ENCODE assay signal across 1 cellular context in the genomic region with DNA sequence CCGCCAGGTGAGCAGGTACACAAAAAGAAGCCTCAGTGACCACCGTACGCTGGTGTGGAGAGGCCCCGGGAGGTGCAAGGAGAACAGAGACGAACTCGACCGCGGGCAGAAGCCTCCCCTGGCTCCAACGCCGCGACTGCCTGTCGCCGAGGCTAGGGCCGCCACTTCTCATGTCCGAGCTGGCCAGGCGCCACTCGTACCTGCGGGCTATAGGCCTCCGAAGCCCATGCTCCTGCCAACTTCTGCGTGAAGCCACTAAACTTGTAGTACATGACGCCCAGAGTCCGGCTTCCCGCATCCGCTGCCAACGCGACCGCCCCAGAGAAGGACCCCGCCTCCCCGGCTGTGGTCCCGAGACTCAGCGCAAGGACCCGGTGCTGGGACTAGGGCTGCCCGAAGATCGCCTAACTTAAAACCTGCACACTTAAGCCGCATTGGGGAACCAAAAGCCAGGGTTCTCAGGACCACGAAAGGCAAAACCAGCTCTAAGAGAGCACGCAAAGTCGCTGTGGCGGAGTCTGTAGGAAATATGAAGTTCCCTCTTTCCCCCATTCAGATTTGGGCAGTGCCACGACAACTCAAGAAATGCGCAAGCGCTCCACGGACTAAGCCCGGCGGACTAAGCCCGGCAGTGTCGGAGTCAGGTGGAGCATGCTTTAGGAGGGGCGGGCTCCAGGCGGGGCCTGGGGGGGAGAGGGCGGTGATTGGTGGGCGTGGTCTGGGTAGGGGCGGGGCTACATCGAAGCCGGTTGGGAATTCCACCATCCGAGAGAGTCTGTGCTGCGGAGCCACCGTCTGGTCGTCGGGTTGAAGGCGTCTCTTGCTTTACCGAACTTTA.
TF ChIP-seq lines count a peak whose summit lies in the region.

A gene with protein sequence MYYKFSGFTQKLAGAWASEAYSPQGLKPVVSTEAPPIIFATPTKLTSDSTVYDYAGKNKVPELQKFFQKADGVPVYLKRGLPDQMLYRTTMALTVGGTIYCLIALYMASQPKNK (minus strand): TSS at position 328 of the 838 bp plus-strand sequence. CDS start 56 bp downstream, at position 272.

TF ChIP-seq in K562, 482 proteins besides CTCF, POLR2A, EP300 and RAD21 (continued from another document and continues in another):
- TF ChIP-seq KLF6 (CRISPR knock-in tag; IDR thresholded peaks at IDR 0.05; ENCODE audit: borderline replicate concordance) (no peak), RB1 (IDR thresholded peaks at IDR 0.05; ENCODE audit: low read depth) (peak; percentile 85), KAT7 (CRISPR knock-in tag; IDR thresholded peaks at IDR 0.05; ENCODE audit: borderline replicate concordance) (peak; percentile 67; the same call in 1 of the 2 replicates), CHD7 (IDR thresholded peaks at IDR 0.05; ENCODE audit: low read depth, low read length) (no peak), ZKSCAN1 (IDR thresholded peaks at IDR 0.05; ENCODE audit: low read depth, low read length) (no peak), NFIC (IDR thresholded peaks at IDR 0.05) (peak; percentile 17; the same call in 1 of the 2 replicates), HNRNPK (IDR thresholded peaks at IDR 0.05; ENCODE audit: low read depth, low read length, poor library complexity, severe bottlenecking) (no peak), SRSF1 (IDR thresholded peaks at IDR 0.05; ENCODE audit: low read depth, low read length) (no peak), NR2C2 (CRISPR knock-in tag; IDR thresholded peaks at IDR 0.05) (peak; percentile 40; the same call in 1 of the 2 replicates), NR2C2 (tag; IDR thresholded peaks at IDR 0.05) (peak; percentile 30; the same call in 1 of the 2 replicates), NFRKB (IDR thresholded peaks at IDR 0.05; ENCODE audit: low read depth) (0 out of 2 replicates have a peak, but pooled peaks have one; percentile 34), MTA3 (IDR thresholded peaks at IDR 0.05; ENCODE audit: borderline replicate concordance) (peak; percentile 22; the same call in 1 of the 2 replicates), ZKSCAN3 (CRISPR knock-in tag; IDR thresholded peaks at IDR 0.05) (no peak), RBBP5 (IDR thresholded peaks at IDR 0.05; ENCODE audit: borderline replicate concordance, insufficient read depth, low read length, poor library complexity, severe bottlenecking) (peak; percentile 94), ZNF707 (CRISPR knock-in tag; conservative IDR thresholded peaks at IDR 0.05) (no peak), KDM2B (CRISPR knock-in tag; IDR thresholded peaks at IDR 0.05) (no peak), ZNF778 (CRISPR knock-in tag; IDR thresholded peaks at IDR 0.05) (no peak), JUND (IDR thresholded peaks at IDR 0.05; ENCODE audit: borderline replicate concordance, low read depth, low read length) (peak; percentile 20; the same call in 1 of the 2 replicates), JUND (tag; IDR thresholded peaks at IDR 0.05; ENCODE audit: borderline replicate concordance, low read depth, low read length) (peak; percentile 16; the same call in 1 of the 3 replicates), ARNT (IDR thresholded peaks at IDR 0.05) (0 out of 4 replicates have a peak, but pooled peaks of 1 of the 2 experiments have one; percentile 50), NCOA2 (IDR thresholded peaks at IDR 0.05; ENCODE audit: partially characterized antibody in 2 of 2) (peak in 1 of 2 experiments; percentile 98), ZNF551 (CRISPR knock-in tag; IDR thresholded peaks at IDR 0.05) (no peak), ZNF76 (CRISPR knock-in tag; IDR thresholded peaks at IDR 0.05; ENCODE audit: borderline replicate concordance) (no peak), ZNF431 (CRISPR knock-in tag; IDR thresholded peaks at IDR 0.05) (no peak), ZBTB7A (IDR thresholded peaks at IDR 0.05; ENCODE audit: borderline replicate concordance, control insufficient read depth, low read depth, low read length) (peak; percentile 41; the same call in 1 of the 2 replicates), MTA2 (IDR thresholded peaks at IDR 0.05; ENCODE audit: low read depth) (no peak), PKNOX1 (IDR thresholded peaks at IDR 0.05) (peak; percentile 28; the same call in 1 of the 2 replicates), IRF9 (tag; IDR thresholded peaks at IDR 0.05) (no peak), FOXK1 (CRISPR knock-in tag; IDR thresholded peaks at IDR 0.05; ENCODE audit: borderline replicate concordance) (no peak), ZNF184 (CRISPR knock-in tag; IDR thresholded peaks at IDR 0.05) (no peak), NR2C1 (IDR thresholded peaks at IDR 0.05) (no peak), NR2C1 (tag; IDR thresholded peaks at IDR 0.05) (no peak)
- TF ChIP-seq, protein P1, sequence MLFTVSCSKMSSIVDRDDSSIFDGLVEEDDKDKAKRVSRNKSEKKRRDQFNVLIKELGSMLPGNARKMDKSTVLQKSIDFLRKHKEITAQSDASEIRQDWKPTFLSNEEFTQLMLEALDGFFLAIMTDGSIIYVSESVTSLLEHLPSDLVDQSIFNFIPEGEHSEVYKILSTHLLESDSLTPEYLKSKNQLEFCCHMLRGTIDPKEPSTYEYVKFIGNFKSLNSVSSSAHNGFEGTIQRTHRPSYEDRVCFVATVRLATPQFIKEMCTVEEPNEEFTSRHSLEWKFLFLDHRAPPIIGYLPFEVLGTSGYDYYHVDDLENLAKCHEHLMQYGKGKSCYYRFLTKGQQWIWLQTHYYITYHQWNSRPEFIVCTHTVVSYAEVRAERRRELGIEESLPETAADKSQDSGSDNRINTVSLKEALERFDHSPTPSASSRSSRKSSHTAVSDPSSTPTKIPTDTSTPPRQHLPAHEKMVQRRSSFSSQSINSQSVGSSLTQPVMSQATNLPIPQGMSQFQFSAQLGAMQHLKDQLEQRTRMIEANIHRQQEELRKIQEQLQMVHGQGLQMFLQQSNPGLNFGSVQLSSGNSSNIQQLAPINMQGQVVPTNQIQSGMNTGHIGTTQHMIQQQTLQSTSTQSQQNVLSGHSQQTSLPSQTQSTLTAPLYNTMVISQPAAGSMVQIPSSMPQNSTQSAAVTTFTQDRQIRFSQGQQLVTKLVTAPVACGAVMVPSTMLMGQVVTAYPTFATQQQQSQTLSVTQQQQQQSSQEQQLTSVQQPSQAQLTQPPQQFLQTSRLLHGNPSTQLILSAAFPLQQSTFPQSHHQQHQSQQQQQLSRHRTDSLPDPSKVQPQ (CRISPR knock-in tag; IDR thresholded peaks at IDR 0.05; ENCODE audit: borderline replicate concordance): no peak
- TF ChIP-seq, protein P2, sequence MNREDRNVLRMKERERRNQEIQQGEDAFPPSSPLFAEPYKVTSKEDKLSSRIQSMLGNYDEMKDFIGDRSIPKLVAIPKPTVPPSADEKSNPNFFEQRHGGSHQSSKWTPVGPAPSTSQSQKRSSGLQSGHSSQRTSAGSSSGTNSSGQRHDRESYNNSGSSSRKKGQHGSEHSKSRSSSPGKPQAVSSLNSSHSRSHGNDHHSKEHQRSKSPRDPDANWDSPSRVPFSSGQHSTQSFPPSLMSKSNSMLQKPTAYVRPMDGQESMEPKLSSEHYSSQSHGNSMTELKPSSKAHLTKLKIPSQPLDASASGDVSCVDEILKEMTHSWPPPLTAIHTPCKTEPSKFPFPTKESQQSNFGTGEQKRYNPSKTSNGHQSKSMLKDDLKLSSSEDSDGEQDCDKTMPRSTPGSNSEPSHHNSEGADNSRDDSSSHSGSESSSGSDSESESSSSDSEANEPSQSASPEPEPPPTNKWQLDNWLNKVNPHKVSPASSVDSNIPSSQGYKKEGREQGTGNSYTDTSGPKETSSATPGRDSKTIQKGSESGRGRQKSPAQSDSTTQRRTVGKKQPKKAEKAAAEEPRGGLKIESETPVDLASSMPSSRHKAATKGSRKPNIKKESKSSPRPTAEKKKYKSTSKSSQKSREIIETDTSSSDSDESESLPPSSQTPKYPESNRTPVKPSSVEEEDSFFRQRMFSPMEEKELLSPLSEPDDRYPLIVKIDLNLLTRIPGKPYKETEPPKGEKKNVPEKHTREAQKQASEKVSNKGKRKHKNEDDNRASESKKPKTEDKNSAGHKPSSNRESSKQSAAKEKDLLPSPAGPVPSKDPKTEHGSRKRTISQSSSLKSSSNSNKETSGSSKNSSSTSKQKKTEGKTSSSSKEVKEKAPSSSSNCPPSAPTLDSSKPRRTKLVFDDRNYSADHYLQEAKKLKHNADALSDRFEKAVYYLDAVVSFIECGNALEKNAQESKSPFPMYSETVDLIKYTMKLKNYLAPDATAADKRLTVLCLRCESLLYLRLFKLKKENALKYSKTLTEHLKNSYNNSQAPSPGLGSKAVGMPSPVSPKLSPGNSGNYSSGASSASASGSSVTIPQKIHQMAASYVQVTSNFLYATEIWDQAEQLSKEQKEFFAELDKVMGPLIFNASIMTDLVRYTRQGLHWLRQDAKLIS (CRISPR knock-in tag; IDR thresholded peaks at IDR 0.05): no peak
